7 cellular contexts compared by ENCODE assay signal in the genomic region with DNA sequence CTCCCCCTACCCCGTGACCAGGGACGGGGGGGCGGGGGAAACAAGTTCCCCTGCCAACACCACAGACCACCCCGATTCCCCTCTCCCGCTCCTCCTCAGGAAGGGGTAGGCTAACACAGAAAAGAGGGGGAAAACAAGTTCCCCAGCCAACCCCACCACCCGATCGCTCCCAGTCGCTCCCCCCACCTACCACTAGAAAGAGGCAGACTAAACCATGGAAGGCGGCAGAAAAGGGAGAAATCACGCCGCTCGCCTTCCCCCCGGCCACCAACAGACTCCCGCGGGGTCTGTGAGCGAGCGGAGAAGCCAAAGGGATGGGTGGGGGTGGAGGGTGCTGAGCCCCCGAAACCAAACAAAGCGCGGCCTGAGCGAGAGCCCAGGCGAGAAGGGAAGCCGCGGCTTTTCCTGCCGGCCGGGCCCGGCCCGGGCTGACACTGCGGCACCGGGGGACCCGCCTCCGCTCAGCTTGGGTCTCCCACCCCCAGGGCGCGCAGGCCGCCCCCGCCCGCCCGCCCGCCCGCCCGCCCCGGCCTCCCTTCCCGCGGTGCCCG. TPM values are rescaled to one million over a fixed set of nuclear protein-coding genes. Genes with fewer than 3 reads are reported as not detected.
DNase-seq lines count a peak whose midpoint lies in the region; ATAC-seq and TF ChIP-seq lines count a peak whose summit lies in the region.

No MANE protein-coding gene starts in this region.

- peak in 1 of 4 experiments; percentile 3 for ATAC-seq in T-cell (replicated peaks in 1 of 4)
- no peak for ATAC-seq in central memory CD8-positive, alpha-beta T cell (replicated peaks; ENCODE audit: extremely low read depth, poor library complexity, severe bottlenecking)

- POLR2A ChIA-PET in GM10248 (lab: Yijun Ruan, JAX) (interaction anchor here (0.6 kb wide), 1 partner anchor 22 kb away, joined by 5 read pairs; no protein-coding TSS in a partner anchor), T-cell (lab: Charles Lee) (interaction anchor here (0.6 kb wide), 2 partner anchors 44 to 437 kb away, joined by 6 read pairs; no protein-coding TSS in a partner anchor)

- H3K4me1 Mint-ChIP-seq in HFFc6 (ENCODE audit: low read depth) (peaks cover 39% of the 10 kb centered on the region), T-cell (peaks cover 46 to 55% (median 46%) of the 10 kb centered on the region in 3 donors)
- peaks cover 43% of the 10 kb centered on the region for H3K4me1 Mint-ChIP-seq in central memory CD8-positive, alpha-beta T cell

- H3K27ac Mint-ChIP-seq in HFFc6 = peak overlapping the region; percentile 92
- H3K27ac Mint-ChIP-seq in T-cell = peak overlapping the region; percentile 87 to 92
- H3K27ac Mint-ChIP-seq in central memory CD8-positive, alpha-beta T cell (ENCODE audit: low read depth) = peak overlapping the region; percentile 93

- peak overlapping the region; percentile 96 for H3K4me3 Mint-ChIP-seq in HFFc6
- peak overlapping the region; percentile 93 to 96 (median 93) for H3K4me3 Mint-ChIP-seq in T-cell
- H3K4me3 Mint-ChIP-seq in central memory CD8-positive, alpha-beta T cell = peak overlapping the region; percentile 89

- no peak for TF ChIP-seq CTCF in GM10248 (IDR thresholded peaks at IDR 0.05; ENCODE audit: control extremely low read depth, extremely low read depth, low read depth, missing control alignments)
- no peak for TF ChIP-seq CTCF in HFFc6 (IDR thresholded peaks at IDR 0.05)

- H3K27me3 Mint-ChIP-seq in HFFc6 (ENCODE audit: insufficient read depth) = peaks cover 3% of the 10 kb centered on the region
- H3K27me3 Mint-ChIP-seq in T-cell = no peaks in the 10 kb centered on the region
- H3K27me3 Mint-ChIP-seq in central memory CD8-positive, alpha-beta T cell = no peaks in the 10 kb centered on the region

- CTCF ChIA-PET in GM10248 (lab: Yijun Ruan, JAX) = no interaction called here
- CTCF ChIA-PET in T-cell (lab: Charles Lee) = interaction anchor here in 1 of 2 donors (0.6 kb wide), 1 partner anchor 66 kb away, joined by 3 read pairs; no protein-coding TSS in a partner anchor

- H3K9me3 Mint-ChIP-seq in HFFc6 (no peaks in the 10 kb centered on the region), T-cell (no peaks in the 10 kb centered on the region)
- H3K9me3 Mint-ChIP-seq in central memory CD8-positive, alpha-beta T cell = no peaks in the 10 kb centered on the region

- peak; percentile 26 for DNase-seq in GM10248 (ENCODE audit: extremely low spot score)
- no peak for DNase-seq in HFFc6
- peak in 22 of 34 experiments; percentile 6 to 47 (median 18) for DNase-seq in T-cell
- peak; percentile 18 to 29 for DNase-seq in central memory CD8-positive, alpha-beta T cell (ENCODE audit: low spot score in 2 of 2)
- peak; percentile 75 for DNase-seq in left kidney (ENCODE audit: low read depth, low spot score)
- DNase-seq in stimulated activated CD8-positive, alpha-beta memory T cell treated with anti-CD3 and anti-CD28 coated beads, Interleukin-4, amount 100 ng/mL, for 48 hours = peak; percentile 45
- DNase-seq in SIG-M5 treated with dmso at 0.1 percent for 504 hours (lab: John Stamatoyannopoulos, UW; ENCODE audit: unreplicated experiment) = no peak

- H3K36me3 Mint-ChIP-seq in HFFc6 (ENCODE audit: low read depth) (peaks cover 7% of the 10 kb centered on the region), T-cell (no peaks in the 10 kb centered on the region)
- peaks cover 22% of the 10 kb centered on the region for H3K36me3 Mint-ChIP-seq in central memory CD8-positive, alpha-beta T cell (ENCODE audit: insufficient read depth)

RNA-seq across cellular contexts. Expression of a gene that starts 1.3 kb away (rescaled TPM):
- total RNA-seq in HFFc6 (2021; fragmentation: NEBNext Ultra II Directional; extraction: Animal tissue kit (Norgen Biotek cat#: 25700)) = 10 to 100 TPM; 42.3 to 51.5 (median 47.3) TPM
- total RNA-seq in T-cell = 10 to 100 TPM; 70.2 to 90.0 (median 74.6) TPM

Comparison
In these comparisons a context has a peak if more than half of its experiments do, and no peak if none do; other contexts are left out.
1. DNase-seq: peak in GM10248 (single experiment), T-cell (22 of 34), central memory CD8-positive, alpha-beta T cell (2 of 2), left kidney (single experiment) and stimulated activated CD8-positive, alpha-beta memory T cell treated with anti-CD3 and anti-CD28 coated beads, Interleukin-4, amount 100 ng/mL, for 48 hours (single experiment); none in HFFc6 (single experiment) and SIG-M5 treated with dmso at 0.1 percent for 504 hours (single experiment).
2. Peak in every context shown above with its lines, with median percentiles within 50 percentile points of each other: H3K27ac Mint-ChIP-seq and H3K4me3 Mint-ChIP-seq.